ENCODE assay signal across 22 cellular contexts in genomic region chr9:108219664-108220063, GRCh38.
DNase-seq lines count a peak whose midpoint lies in the region; ATAC-seq and TF ChIP-seq lines count a peak whose summit lies in the region.
"Had no signal": no experiment of that assay in that cellular context is flagged by ENCODE, and none has a peak within 500 bp of the region (broad histone marks: within the 10 kb centered on the region; RNA-seq: fewer than 3 reads in every experiment).

No MANE protein-coding gene starts in this region.

- H3K9ac ChIP-seq in neuronal stem cell (ENCODE audit: low read depth, low read length, poor library complexity): no peak overlapping the region

- no peaks in the 10 kb centered on the region for H3K27me3 Mint-ChIP-seq in activated T-cell treated with anti-CD3 and anti-CD28 coated beads, Interleukin-2, amount 50 U/mL, for 4 hours (ENCODE audit: low read depth)

- H2BK120ac ChIP-seq in neuronal stem cell (ENCODE audit: low read depth, low read length): no peak overlapping the region

- H2AK5ac ChIP-seq in neuronal stem cell (ENCODE audit: low read depth, low read length): no peak overlapping the region

- no peak overlapping the region for H3K4me2 ChIP-seq in neuronal stem cell (ENCODE audit: insufficient read depth, low read length, poor library complexity, severe bottlenecking)

- no peak overlapping the region for H4K8ac ChIP-seq in neuronal stem cell (ENCODE audit: low read depth, low read length)

- no peaks in the 10 kb centered on the region for H3K4me1 Mint-ChIP-seq in activated T-cell treated with anti-CD3 and anti-CD28 coated beads, Interleukin-2, amount 50 U/mL, for 4 hours (ENCODE audit: low read depth)
- H3K4me1 Mint-ChIP-seq: CD4-positive, CD25-positive, alpha-beta regulatory T cell; CD8-positive, alpha-beta memory T cell had no signal

- TF ChIP-seq POLR2A in erythroblast (IDR thresholded peaks at IDR 0.05; ENCODE audit: low read length) (no peak), stomach (IDR thresholded peaks at IDR 0.05) (no peak)

- no peak overlapping the region for H3K4ac ChIP-seq in neuronal stem cell (ENCODE audit: low read length)

- ATAC-seq in right cardiac atrium: no peak
- no peak for ATAC-seq in heart right ventricle
- peak; percentile 61 for ATAC-seq in mucosa of descending colon
- ATAC-seq in activated T-cell treated with anti-CD3 and anti-CD28 coated beads, Interleukin-2, amount 50 U/mL, for 4 hours: no peak
- ATAC-seq: HCT116 had no signal

- no peak overlapping the region for H2BK12ac ChIP-seq in neuronal stem cell (ENCODE audit: low read length)

- no peaks in the 10 kb centered on the region for H3K79me1 ChIP-seq in neuronal stem cell (ENCODE audit: low read depth, low read length)

- H3K4me3 Mint-ChIP-seq in activated T-cell treated with anti-CD3 and anti-CD28 coated beads, Interleukin-2, amount 50 U/mL, for 4 hours: no peak overlapping the region
- H3K4me3 Mint-ChIP-seq: CD4-positive, CD25-positive, alpha-beta regulatory T cell; CD8-positive, alpha-beta memory T cell; HFFc6 had no signal

- peaks cover 9% of the 10 kb centered on the region for H3K9me3 Mint-ChIP-seq in activated T-cell treated with anti-CD3 and anti-CD28 coated beads, Interleukin-2, amount 50 U/mL, for 4 hours

- H3K18ac ChIP-seq in neuronal stem cell (ENCODE audit: low read length): no peak overlapping the region

- H3K36me3 Mint-ChIP-seq in activated T-cell treated with anti-CD3 and anti-CD28 coated beads, Interleukin-2, amount 50 U/mL, for 4 hours (ENCODE audit: insufficient read depth): no peaks in the 10 kb centered on the region
- H3K36me3 Mint-ChIP-seq: CD4-positive, CD25-positive, alpha-beta regulatory T cell; CD8-positive, alpha-beta memory T cell had no signal

- no peaks in the 10 kb centered on the region for H3K9me3 ChIP-seq in right cardiac atrium (ENCODE audit: control insufficient read depth, low read length)
- peaks cover 0 to 6% (median 0%) of the 10 kb centered on the region in 11 donors for H3K9me3 ChIP-seq in heart right ventricle
- no peaks in the 10 kb centered on the region for H3K9me3 ChIP-seq in mucosa of descending colon
- no peaks in the 10 kb centered on the region for H3K9me3 ChIP-seq in stomach
- H3K9me3 ChIP-seq in neuronal stem cell (replicated peaks in 1 of 2; ENCODE audit: control insufficient read depth in 2 of 2, insufficient read depth in 1 of 2, low read depth in 1 of 2, low read length in 2 of 2): peaks cover 0 to 2% of the 10 kb centered on the region in 2 donors
- H3K9me3 ChIP-seq: BE2C had no signal

- no peak overlapping the region for H2AFZ ChIP-seq in neuronal stem cell (ENCODE audit: low read length)

- WGBS in right cardiac atrium: 46% methylated on average over 4 of the region's 4 CpGs
- WGBS in heart right ventricle, 2 donors: 60 to 70% methylated on average over 4 of the region's 4 CpGs
- whole genome bisulfite sequencing in stomach, 5 donors: 30 to 52% (median 38%) methylated on average over 4 of the region's 4 CpGs
- WGBS in neuronal stem cell (ENCODE audit: extremely low coverage in 2 of 2, insufficient read length in 2 of 2, insufficient replicate concordance in 1 of 2), 2 donors: no CpG with 5 or more reads among the region's 4 CpGs

- no peak overlapping the region for H3K23ac ChIP-seq in neuronal stem cell (ENCODE audit: low read depth, low read length, poor library complexity)

- H3K36me3 ChIP-seq in heart right ventricle (no peaks in the 10 kb centered on the region), mucosa of descending colon (ENCODE audit: low read depth) (no peaks in the 10 kb centered on the region), stomach (no peaks in the 10 kb centered on the region), neuronal stem cell (replicated peaks in 1 of 2; ENCODE audit: control insufficient read depth in 2 of 2, insufficient read depth in 2 of 2, low read length in 2 of 2) (no peaks in the 10 kb centered on the region)
- H3K36me3 ChIP-seq: BE2C had no signal

- DNase-seq in right cardiac atrium (peak in 2 of 3 donors; percentile 13 to 37), heart right ventricle (no peak), erythroblast (lab: John Stamatoyannopoulos, UW) (peak; percentile 33 to 64), mucosa of descending colon (peak in 2 of 3 donors; percentile 33 to 47), stomach (peak; percentile 85), neuronal stem cell (ENCODE audit: low spot score) (no peak), NCI-H1092 (lab: John Stamatoyannopoulos, UW) (no peak)
- DNase-seq in activated T-cell treated with anti-CD3 and anti-CD28 coated beads, Interleukin-2, amount 50 U/mL, for 4 hours: no peak
- DNase-seq: ACHN; BE2C; C1 segment of cervical spinal cord; CD4-positive, CD25-positive, alpha-beta regulatory T cell; CD8-positive, alpha-beta memory T cell; COR-L47; DMS153; DMS79 treated with DMSO at 0.1 percent for 48 hours; GF-D8; GOT3; H7; HFFc6 had no signal

- no peak for TF ChIP-seq CTCF in heart right ventricle (IDR thresholded peaks at IDR 0.05)
- no peak for TF ChIP-seq CTCF in mucosa of descending colon (IDR thresholded peaks at IDR 0.05)
- no peak for TF ChIP-seq CTCF in stomach (IDR thresholded peaks at IDR 0.05)

- no peak overlapping the region for H2BK5ac ChIP-seq in neuronal stem cell (ENCODE audit: low read length)

- no peak overlapping the region for H2BK15ac ChIP-seq in neuronal stem cell (ENCODE audit: low read length)

- no peak overlapping the region for H4K91ac ChIP-seq in neuronal stem cell (ENCODE audit: low read depth, low read length, poor library complexity)

- H3K27me3 ChIP-seq in right cardiac atrium (ENCODE audit: control insufficient read depth, insufficient read depth) (no peaks in the 10 kb centered on the region), heart right ventricle (no peaks in the 10 kb centered on the region), stomach (no peaks in the 10 kb centered on the region), neuronal stem cell (ENCODE audit: control insufficient read depth in 3 of 3, insufficient read depth in 3 of 3, low read depth in 1 of 3, low read length in 3 of 3) (no peaks in the 10 kb centered on the region)
- H3K27me3 ChIP-seq: BE2C had no signal

- no peak overlapping the region for H3K14ac ChIP-seq in neuronal stem cell (ENCODE audit: low read length)

- no peak overlapping the region for H3K27ac ChIP-seq in right cardiac atrium (ENCODE audit: low read length)
- no peak overlapping the region for H3K27ac ChIP-seq in heart right ventricle
- no peak overlapping the region for H3K27ac ChIP-seq in stomach
- H3K27ac ChIP-seq in neuronal stem cell (replicated peaks; ENCODE audit: low read length): no peak overlapping the region
- H3K27ac ChIP-seq: HL-60 had no signal

- H3K4me1 ChIP-seq in right cardiac atrium (ENCODE audit: control insufficient read depth, insufficient read depth, low read length) (no peaks in the 10 kb centered on the region), heart right ventricle (no peaks in the 10 kb centered on the region), mucosa of descending colon (ENCODE audit: low read depth) (no peaks in the 10 kb centered on the region), stomach (peaks cover 0 to 11% (median 0%) of the 10 kb centered on the region in 4 donors), neuronal stem cell (ENCODE audit: control insufficient read depth in 2 of 2, insufficient read depth in 1 of 2, low read depth in 1 of 2, low read length in 2 of 2) (no peaks in the 10 kb centered on the region)

- TF ChIP-seq EP300 in stomach (IDR thresholded peaks at IDR 0.05): no peak

- H3K4me3 ChIP-seq in right cardiac atrium (ENCODE audit: low read length): no peak overlapping the region
- H3K4me3 ChIP-seq in heart right ventricle: no peak overlapping the region
- H3K4me3 ChIP-seq in mucosa of descending colon: no peak overlapping the region
- H3K4me3 ChIP-seq in stomach: no peak overlapping the region
- H3K4me3 ChIP-seq in neuronal stem cell (ENCODE audit: low read length in 2 of 2): no peak overlapping the region

- intact Hi-C loops in right cardiac atrium (cut with DNase I): no loop called here
- intact Hi-C loops in heart right ventricle (cut with DNase I): loop anchor here in 1 of 10 donors (10.0 kb wide), 1 partner anchor 65 kb away; no protein-coding TSS in a partner anchor
- intact Hi-C loops in mucosa of descending colon (cut with DNase I, micrococcal nuclease): no loop called here
- intact Hi-C loops in stomach (cut with DNase I; ENCODE audit: low total_unique reads): no loop called here

Comparison
In these comparisons a context has a peak if more than half of its experiments do, and no peak if none do; other contexts are left out.
1. DNase-seq: peak in right cardiac atrium (2 of 3), erythroblast (2 of 2), mucosa of descending colon (2 of 3) and stomach (single experiment); none in heart right ventricle (0 of 2), neuronal stem cell (single experiment), activated T-cell treated with anti-CD3 and anti-CD28 coated beads, Interleukin-2, amount 50 U/mL, for 4 hours (single experiment) and NCI-H1092 (single experiment).